ENCODE assay signal across 8 cellular contexts in genomic region chr17:83050651-83051422, GRCh38. TPM values are rescaled to one million over a fixed set of nuclear protein-coding genes. Genes with fewer than 3 reads are reported as not detected.
A peak's percentile ranks its signal among the peaks of the same experiment; 100 is the strongest.
DNase-seq lines count a peak whose midpoint lies in the region; ATAC-seq and TF ChIP-seq lines count a peak whose summit lies in the region.

No MANE protein-coding gene starts in this region.

- BruUV-seq in IMR-90 (replicated peaks; lab: Mats Ljungman, UMichigan), result no TSS peak

- H2AK9ac ChIP-seq in IMR-90 (replicated peaks; ENCODE audit: low read depth, low read length, poor library complexity), result peak overlapping the region; percentile 91

- dilution Hi-C loops in IMR-90 (cut with HindIII; ENCODE audit: low sequenced_read_pairs, unreplicated experiment), result no loop called here

- H3K23ac ChIP-seq in IMR-90 (ENCODE audit: low read depth, low read length), result peak overlapping the region; percentile 59; the same call in 1 of the 2 replicates

- peak overlapping the region; percentile 53; the same call in 1 of the 2 replicates for H4K5ac ChIP-seq in IMR-90 (ENCODE audit: low read depth, low read length)

- H3K4me3 ChIP-seq in BLaER1 (peak overlapping the region; percentile 75), IMR-90 (ENCODE audit: insufficient read depth, low read depth, low read length) (peak overlapping the region; percentile 55), lung (peak overlapping the region; percentile 55), upper lobe of left lung (peak overlapping the region; percentile 60 to 89 (median 78))

- peaks cover 0 to 7% (median 4%) of the 10 kb centered on the region in 5 experiments for H3K9me3 Mint-ChIP-seq in brain

- no peak overlapping the region for H3K56ac ChIP-seq in IMR-90 (ENCODE audit: extremely low read depth, insufficient read depth, low read length)

- peaks cover 2% of the 10 kb centered on the region for H3K27me3 Mint-ChIP-seq in brain

- H3K18ac ChIP-seq in IMR-90 (ENCODE audit: low read depth, low read length), result no peak overlapping the region

- H3K9me3 ChIP-seq in BLaER1, result peaks cover 23% of the 10 kb centered on the region
- no peaks in the 10 kb centered on the region for H3K9me3 ChIP-seq in IMR-90 (ENCODE audit: control insufficient read depth, insufficient read depth, low read length)
- H3K9me3 ChIP-seq in lung (ENCODE audit: control insufficient read depth in 2 of 2, insufficient read depth in 1 of 2, low read length in 1 of 2), result no peaks in the 10 kb centered on the region
- H3K9me3 ChIP-seq in upper lobe of left lung, result no peaks in the 10 kb centered on the region

- H3K4me1 Mint-ChIP-seq in brain, result peaks cover 20% of the 10 kb centered on the region

- peak overlapping the region; percentile 73; the same call in 1 of the 2 replicates for H3K14ac ChIP-seq in IMR-90 (replicated peaks; ENCODE audit: low read depth, low read length)

- H2AFZ ChIP-seq in IMR-90 (replicated peaks; ENCODE audit: low read length, poor library complexity), result peak overlapping the region; percentile 97

- DNase-seq in IMR-90 (no peak), lung (ENCODE audit: low spot score) (no peak), upper lobe of left lung (peak in 1 of 2 donors; percentile 20), hypothalamus (lab: John Stamatoyannopoulos, UW) (no peak), Ammon's horn (ENCODE audit: low spot score) (no peak)

- CTCF ChIA-PET in IMR-90 (lab: Yijun Ruan, JAX), result no interaction called here

- H4K20me1 ChIP-seq in BLaER1 (no peaks in the 10 kb centered on the region), IMR-90 (ENCODE audit: insufficient read depth, low read length) (no peaks in the 10 kb centered on the region; the same call in 1 of the 2 replicates)

- TF ChIP-seq CTCF in IMR-90 (conservative IDR thresholded peaks at IDR 0.05; ENCODE audit: low read depth, low read length) (no peak), brain (conservative IDR thresholded peaks at IDR 0.05) (no peak), lung (IDR thresholded peaks at IDR 0.05; ENCODE audit: control extremely low read depth, extremely low read depth) (no peak), upper lobe of left lung (IDR thresholded peaks at IDR 0.05) (no peak)

- H3K36me3 ChIP-seq in BLaER1, result peaks cover 13% of the 10 kb centered on the region
- H3K36me3 ChIP-seq in IMR-90 (ENCODE audit: control insufficient read depth, insufficient read depth, low read length), result peaks cover 6% of the 10 kb centered on the region; the same call in 1 of the 2 replicates
- H3K36me3 ChIP-seq in lung (ENCODE audit: control insufficient read depth in 2 of 2, insufficient read depth in 2 of 2, low read length in 2 of 2), result peaks cover 0 to 3% of the 10 kb centered on the region in 2 donors
- H3K36me3 ChIP-seq in upper lobe of left lung, result peaks cover 0 to 4% (median 0%) of the 10 kb centered on the region in 4 donors

- H2BK5ac ChIP-seq in IMR-90 (ENCODE audit: low read depth, low read length, poor library complexity, severe bottlenecking), result peak overlapping the region; percentile 79

- no peak overlapping the region; the same call in 1 of the 2 replicates for H2BK120ac ChIP-seq in IMR-90 (ENCODE audit: low read depth, low read length)

- POLR2A ChIA-PET in IMR-90 (lab: Charles Lee; ENCODE audit: unreplicated experiment), result no interaction called here

- peaks cover 8% of the 10 kb centered on the region for H3K9me1 ChIP-seq in IMR-90 (ENCODE audit: insufficient read depth, low read length)

- H4K91ac ChIP-seq in IMR-90 (ENCODE audit: insufficient read depth, low read depth, low read length), result peak overlapping the region; percentile 38; the same call in 1 of the 2 replicates

- WGBS in IMR-90 (ENCODE audit: extremely low coverage in 2 of 2, insufficient read length in 1 of 2), 2 experiments, result 20% methylated on average over 34 of the region's 57 CpGs; no CpG with 5 or more reads in 1 of the 2 experiments
- WGBS in lung, 2 donors, result 25 to 56% methylated on average over 35 to 57 of the region's 57 CpGs
- WGBS in upper lobe of left lung, 2 donors, result 31 to 54% methylated on average over 27 to 56 of the region's 57 CpGs

- H2BK20ac ChIP-seq in IMR-90 (ENCODE audit: low read depth, low read length), result no peak overlapping the region

- H3K4me3 Mint-ChIP-seq in brain, result peak overlapping the region; percentile 84 to 90 (median 87)

- peak overlapping the region; percentile 87 to 88 for H4K8ac ChIP-seq in IMR-90 (ENCODE audit: low read depth in 2 of 2, low read length in 2 of 2)

- ATAC-seq in IMR-90 (ENCODE audit: low read depth), result no peak
- ATAC-seq in lung (ENCODE audit: insufficient read depth, low FRiP score), result no peak
- ATAC-seq in upper lobe of left lung (ENCODE audit: low FRiP score in 2 of 2), result no peak
- ATAC-seq in HG03097 (IDR thresholded peaks at IDR 0.05; ENCODE audit: low FRiP score, unreplicated experiment), result no peak

- peak overlapping the region; percentile 86 for H3K4me2 ChIP-seq in BLaER1
- peak overlapping the region; percentile 71 for H3K4me2 ChIP-seq in IMR-90 (ENCODE audit: low read depth, low read length)

- no peaks in the 10 kb centered on the region for H3K27me3 ChIP-seq in BLaER1
- no peaks in the 10 kb centered on the region for H3K27me3 ChIP-seq in IMR-90 (ENCODE audit: control insufficient read depth, insufficient read depth, low read length)
- H3K27me3 ChIP-seq in lung (ENCODE audit: control insufficient read depth, insufficient read depth), result no peaks in the 10 kb centered on the region
- H3K27me3 ChIP-seq in upper lobe of left lung, result no peaks in the 10 kb centered on the region

- peaks cover 27% of the 10 kb centered on the region for H3K36me3 Mint-ChIP-seq in brain

- no peak for TF ChIP-seq RAD21 in IMR-90 (IDR thresholded peaks at IDR 0.05; ENCODE audit: low read length)

- peaks cover 14 to 24% of the 10 kb centered on the region in 2 experiments for H3K79me1 ChIP-seq in IMR-90 (ENCODE audit: low read depth in 1 of 2, low read length in 2 of 2)

- H3K27ac ChIP-seq in BLaER1 (peak overlapping the region; percentile 89), IMR-90 (ENCODE audit: insufficient read depth, low read length) (peak overlapping the region; percentile 57), lung (ENCODE audit: low read depth in 1 of 2, low read length in 1 of 2) (peak overlapping the region; percentile 79 to 91), upper lobe of left lung (peak overlapping the region; percentile 83 to 93 (median 92))

- intact Hi-C loops in IMR-90 (cut with micrococcal nuclease), result no loop called here

- peak overlapping the region; percentile 76 for H3K4ac ChIP-seq in IMR-90 (ENCODE audit: low read depth, low read length)

- H3K9ac ChIP-seq in BLaER1, result peak overlapping the region; percentile 80
- H3K9ac ChIP-seq in IMR-90 (ENCODE audit: low read depth, low read length), result peak overlapping the region; percentile 34

- H3K4me1 ChIP-seq in BLaER1, result peaks cover 55% of the 10 kb centered on the region
- peaks cover 16% of the 10 kb centered on the region for H3K4me1 ChIP-seq in IMR-90 (ENCODE audit: control insufficient read depth, insufficient read depth, low read length)
- peaks cover 0 to 11% of the 10 kb centered on the region in 2 donors for H3K4me1 ChIP-seq in lung (ENCODE audit: control insufficient read depth in 2 of 2, insufficient read depth in 2 of 2, low read length in 2 of 2)
- H3K4me1 ChIP-seq in upper lobe of left lung, result peaks cover 17 to 34% (median 29%) of the 10 kb centered on the region in 4 donors

- TF ChIP-seq EP300 in upper lobe of left lung (IDR thresholded peaks at IDR 0.05), result no peak

- no peak for TF ChIP-seq POLR2A in IMR-90 (IDR thresholded peaks at IDR 0.05; ENCODE audit: low read depth, low read length)
- TF ChIP-seq POLR2A in upper lobe of left lung (IDR thresholded peaks at IDR 0.05), result no peak

- peak overlapping the region; percentile 87 for H2AK5ac ChIP-seq in IMR-90 (ENCODE audit: low read depth, low read length)

- no peak overlapping the region for H2BK15ac ChIP-seq in IMR-90 (ENCODE audit: low read depth, low read length)

- H3K27ac Mint-ChIP-seq in brain, result peak overlapping the region; percentile 36 to 88 (median 74)

- in situ Hi-C loops in IMR-90 (cut with MboI; ENCODE audit: low sequenced_read_pairs), result no loop called here

TF ChIP-seq in IMR-90, 13 proteins besides CTCF, POLR2A, EP300 and RAD21:
- TF ChIP-seq FOS (IDR thresholded peaks at IDR 0.05; ENCODE audit: low read depth, low read length) (no peak), MXI1 (IDR thresholded peaks at IDR 0.05; ENCODE audit: borderline replicate concordance, low read depth, low read length) (no peak), BHLHE40 (IDR thresholded peaks at IDR 0.05; ENCODE audit: low read depth, low read length) (no peak), USF2 (IDR thresholded peaks at IDR 0.05; ENCODE audit: low read depth, low read length) (no peak), NFE2L2 (IDR thresholded peaks at IDR 0.05; ENCODE audit: low read depth, low read length) (no peak), RFX5 (IDR thresholded peaks at IDR 0.05; ENCODE audit: low read depth, low read length) (no peak), ELK1 (IDR thresholded peaks at IDR 0.05; ENCODE audit: borderline replicate concordance, low read depth, low read length) (no peak), CHD1 (IDR thresholded peaks at IDR 0.05; ENCODE audit: low read depth, low read length) (no peak)

RNA-seq across cellular contexts. Expression of gene METRNL, which starts 28.6 kb away (rescaled TPM):
- total RNA-seq in IMR-90 (2012; rRNA removed) (17.9 and 21.4 TPM in 2 replicates), lung (10 to 100 TPM; 48.9 to 81.1 TPM), upper lobe of left lung (100 to 1,000 TPM in 2 of 6 donors, 10 to 100 TPM in 4; 59.4 to 120 (median 76.4) TPM)
- polyA plus RNA-seq in IMR-90 (2012; rRNA removed) (48.2 and 60.2 TPM in 2 replicates), brain (ENCODE audit: insufficient read depth, low read depth, low replicate concordance) (36.9 TPM), lung (100 to 1,000 TPM in 1 of 2 donors, 10 to 100 TPM in 1; 48.2 to 181 TPM)
- polyA plus RNA-seq in IMR-90 (2012; cell fraction: cytosol; rRNA removed), result 73.7 and 167 TPM in 2 replicates
- polyA plus RNA-seq in IMR-90 (2012; cell fraction: nucleus; rRNA removed; ENCODE audit: low replicate concordance), result 50.0 and 129 TPM in 2 replicates
